ENCODE assay signal across 8 cellular contexts in the genomic region with DNA sequence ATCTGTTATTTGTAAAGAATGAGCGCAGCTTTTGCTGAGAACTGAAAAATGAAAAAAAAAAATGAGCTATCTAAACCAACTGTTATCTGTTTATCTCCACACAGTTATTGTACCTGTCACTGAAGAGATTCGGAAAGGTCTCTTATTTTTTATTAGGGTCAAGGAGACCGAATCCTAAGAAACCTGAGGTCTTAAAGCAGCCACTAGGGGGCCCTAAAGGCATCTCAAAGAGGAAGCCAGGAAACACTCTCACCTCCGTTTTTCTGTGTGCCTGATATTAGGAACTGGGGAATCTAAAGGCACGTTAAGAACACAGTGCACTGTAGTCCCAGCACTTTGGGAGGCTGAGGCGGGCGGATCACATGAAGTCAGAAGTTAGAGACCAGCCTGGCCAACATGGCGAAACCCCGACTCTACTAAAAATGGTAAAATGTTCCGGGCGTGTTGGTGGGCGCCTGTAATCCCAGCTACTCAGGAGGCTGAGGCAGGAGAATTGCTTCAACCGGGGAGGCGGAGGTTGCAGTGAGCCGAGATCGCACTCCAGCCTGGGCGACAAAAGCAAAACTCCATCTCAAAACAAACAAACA. TPM values are rescaled to one million over a fixed set of nuclear protein-coding genes. Genes with fewer than 3 reads are reported as not detected.
A peak's percentile ranks its signal among the peaks of the same experiment; 100 is the strongest.
DNase-seq lines count a peak whose midpoint lies in the region; FAIRE-seq and TF ChIP-seq lines count a peak whose summit lies in the region.

No MANE protein-coding gene starts in this region.

- peak; percentile 61 to 64 for TF ChIP-seq CTCF in suprapubic skin (IDR thresholded peaks at IDR 0.05)

- no peak for TF ChIP-seq EP300 in suprapubic skin (IDR thresholded peaks at IDR 0.05)

- no peak for TF ChIP-seq POLR2A in suprapubic skin (IDR thresholded peaks at IDR 0.05)

- H3K27me3 ChIP-seq in suprapubic skin: no peaks in the 10 kb centered on the region

- peak; percentile 8 for DNase-seq in DMS79 (lab: John Stamatoyannopoulos, UW)
- DNase-seq in HTR-8/SVneo (ENCODE audit: insufficient read length, low spot score): peak; percentile 3
- peak; percentile 0 for DNase-seq in NOMO-1 treated with dmso at 0.1 percent for 144 hours (lab: John Stamatoyannopoulos, UW; ENCODE audit: unreplicated experiment)
- DNase-seq in cerebellar cortex (ENCODE audit: low spot score): peak; percentile 84
- peak; percentile 92 for DNase-seq in left kidney (ENCODE audit: low read depth, low spot score)
- no peak for DNase-seq in suprapubic skin (ENCODE audit: low spot score in 2 of 2)
- DNase-seq in HPDE6-E6E7 (ENCODE audit: extremely low spot score): no peak
- DNase-seq in activated CD4-positive, CD25-positive, alpha-beta regulatory T cell (lab: John Stamatoyannopoulos, UW): no peak

- 51% methylated on average over 17 of the region's 17 CpGs for WGBS in suprapubic skin

- peaks cover 32% of the 10 kb centered on the region for H3K4me1 ChIP-seq in suprapubic skin

- H3K9me3 ChIP-seq in suprapubic skin: no peaks in the 10 kb centered on the region

- H3K36me3 ChIP-seq in suprapubic skin: no peaks in the 10 kb centered on the region

- no peak overlapping the region for H3K4me3 ChIP-seq in suprapubic skin

- H3K27ac ChIP-seq in suprapubic skin: no peak overlapping the region

- no peak for FAIRE-seq in HTR-8/SVneo (lab: Jason Lieb, UNC)

RNA-seq across cellular contexts. Expression of gene LARGE1, which starts 3.5 kb away (rescaled TPM):
- 10 to 100 TPM; 12.1 to 41.6 (median 21.1) TPM for total RNA-seq in suprapubic skin

Comparison
In these comparisons a context has a peak if more than half of its experiments do, and no peak if none do; other contexts are left out.
1. DNase-seq: peak in DMS79 (single experiment), HTR-8/SVneo (single experiment), NOMO-1 treated with dmso at 0.1 percent for 144 hours (single experiment), cerebellar cortex (single experiment) and left kidney (single experiment); none in suprapubic skin (0 of 2), HPDE6-E6E7 (single experiment) and activated CD4-positive, CD25-positive, alpha-beta regulatory T cell (0 of 4).